7 cellular contexts compared by ENCODE assay signal in genomic region chr11:119029340-119030028, GRCh38. TPM values are rescaled to one million over a fixed set of nuclear protein-coding genes. Genes with fewer than 3 reads are reported as not detected.
DNase-seq lines count a peak whose midpoint lies in the region; ATAC-seq and TF ChIP-seq lines count a peak whose summit lies in the region.

No MANE protein-coding gene starts in this region.

- H4K20me1 ChIP-seq in fibroblast of lung (ENCODE audit: control insufficient read depth, extremely low read depth, insufficient read depth, low read length), result no peaks in the 10 kb centered on the region

- H3K4me1 ChIP-seq in fibroblast of lung (ENCODE audit: control insufficient read depth, extremely low read depth, insufficient read depth, low read length) (no peaks in the 10 kb centered on the region), ovary (ENCODE audit: insufficient read depth) (peaks cover 2% of the 10 kb centered on the region)

- H3K4me3 ChIP-seq in fibroblast of lung (replicated peaks in 1 of 4; ENCODE audit: control extremely low read depth in 1 of 4, insufficient read depth in 1 of 4, low read depth in 3 of 4, low read length in 4 of 4) (peak overlapping the region; percentile 83 to 85 (median 83)), ovary (peak overlapping the region; percentile 53)

- TF ChIP-seq EP300 in ovary (IDR thresholded peaks at IDR 0.05), result no peak

- no peak overlapping the region for H3K9ac ChIP-seq in fibroblast of lung (ENCODE audit: insufficient read depth, low read length)

- no peaks in the 10 kb centered on the region for H3K27me3 Mint-ChIP-seq in activated CD4-positive, alpha-beta T cell treated with anti-CD3 and anti-CD28 coated beads, Interleukin-2, amount 10 ng/mL, durations not matched to agents 7 days and 5 days

- TF ChIP-seq CTCF in fibroblast of lung (conservative IDR thresholded peaks at IDR 0.05 in 1 of 2, IDR thresholded peaks at IDR 0.05 in 1 of 2; ENCODE audit: low read depth in 1 of 2, low read length in 2 of 2) (no peak), ovary (IDR thresholded peaks at IDR 0.05) (no peak)

- no peaks in the 10 kb centered on the region for H3K9me3 Mint-ChIP-seq in activated CD4-positive, alpha-beta T cell treated with anti-CD3 and anti-CD28 coated beads, Interleukin-2, amount 10 ng/mL, durations not matched to agents 7 days and 5 days

- H3K36me3 ChIP-seq in fibroblast of lung (ENCODE audit: control insufficient read depth, insufficient read depth, low read length), result peaks cover 11% of the 10 kb centered on the region
- H3K36me3 ChIP-seq in ovary, result no peaks in the 10 kb centered on the region

- H3K79me2 ChIP-seq in fibroblast of lung (ENCODE audit: control insufficient read depth, insufficient read depth, low read length), result no peaks in the 10 kb centered on the region

- ATAC-seq in GM19023 (IDR thresholded peaks at IDR 0.05; ENCODE audit: unreplicated experiment) (peak; percentile 18), HG03196 (IDR thresholded peaks at IDR 0.05; ENCODE audit: unreplicated experiment) (peak; percentile 0)

- 47 to 58% (median 52%) methylated on average over 10 of the region's 10 CpGs for WGBS in ovary, 3 donors

- POLR2A ChIA-PET in activated CD4-positive, alpha-beta T cell treated with anti-CD3 and anti-CD28 coated beads, Interleukin-2, amount 10 ng/mL, durations not matched to agents 7 days and 5 days (lab: Charles Lee), result no interaction called here

- TF ChIP-seq POLR2A in ovary (IDR thresholded peaks at IDR 0.05), result no peak

- peaks cover 35% of the 10 kb centered on the region for H3K4me1 Mint-ChIP-seq in activated CD4-positive, alpha-beta T cell treated with anti-CD3 and anti-CD28 coated beads, Interleukin-2, amount 10 ng/mL, durations not matched to agents 7 days and 5 days

- intact Hi-C loops in ovary (cut with DNase I), result loop anchor here in 1 of 4 donors (10.0 kb wide), 1 partner anchor 165 kb away; no protein-coding TSS in a partner anchor

- CTCF ChIA-PET in activated CD4-positive, alpha-beta T cell treated with anti-CD3 and anti-CD28 coated beads, Interleukin-2, amount 10 ng/mL, durations not matched to agents 7 days and 5 days (lab: Charles Lee), result interaction anchor here (1.2 to 2.3 kb wide), 7 partner anchors 10 to 308 kb away, joined by 3 to 15 read pairs (median 4); partner anchors contain the start of gene BCL9L

- peak; percentile 16 for DNase-seq in activated CD4-positive, alpha-beta T cell treated with anti-CD3 and anti-CD28 coated beads, Interleukin-2, amount 10 ng/mL, durations not matched to agents 7 days and 5 days
- no peak for DNase-seq in fibroblast of lung (ENCODE audit: low read depth in 2 of 2)
- DNase-seq in ovary, result peak in 2 of 5 donors; percentile 56
- no peak for DNase-seq in NCI-H1048 (lab: John Stamatoyannopoulos, UW)
- no peak for DNase-seq in amniotic stem cell (lab: John Stamatoyannopoulos, UW)

- H3K27me3 ChIP-seq in fibroblast of lung (ENCODE audit: control insufficient read depth, insufficient read depth, low read length) (no peaks in the 10 kb centered on the region), ovary (no peaks in the 10 kb centered on the region)

- no peak overlapping the region for H3K27ac ChIP-seq in fibroblast of lung (ENCODE audit: insufficient read depth, low read length)
- H3K27ac ChIP-seq in ovary, result peak overlapping the region in 1 of 2 donors; percentile 68

- H3K9me3 ChIP-seq in fibroblast of lung (ENCODE audit: control insufficient read depth, insufficient read depth, low read depth, low read length), result no peaks in the 10 kb centered on the region
- H3K9me3 ChIP-seq in ovary, result no peaks in the 10 kb centered on the region

- H3K4me3 Mint-ChIP-seq in activated CD4-positive, alpha-beta T cell treated with anti-CD3 and anti-CD28 coated beads, Interleukin-2, amount 10 ng/mL, durations not matched to agents 7 days and 5 days, result peak overlapping the region; percentile 70

- H3K36me3 Mint-ChIP-seq in activated CD4-positive, alpha-beta T cell treated with anti-CD3 and anti-CD28 coated beads, Interleukin-2, amount 10 ng/mL, durations not matched to agents 7 days and 5 days (ENCODE audit: low read depth), result peaks cover 24% of the 10 kb centered on the region

- no peak overlapping the region for H2AFZ ChIP-seq in fibroblast of lung (ENCODE audit: low read length)

- peak overlapping the region; percentile 97 for H3K4me2 ChIP-seq in fibroblast of lung (ENCODE audit: extremely low read depth, insufficient read depth, low read length)

- H3K27ac Mint-ChIP-seq in activated CD4-positive, alpha-beta T cell treated with anti-CD3 and anti-CD28 coated beads, Interleukin-2, amount 10 ng/mL, durations not matched to agents 7 days and 5 days, result peak overlapping the region; percentile 81

RNA-seq across cellular contexts. Expression of gene SLC37A4, which starts 1.2 kb away (rescaled TPM):
- 10 to 100 TPM; 17.9 to 19.4 TPM for total RNA-seq in activated CD4-positive, alpha-beta T cell treated with anti-CD3 and anti-CD28 coated beads, Interleukin-2, amount 10 ng/mL, durations not matched to agents 7 days and 5 days
- total RNA-seq in fibroblast of lung (10.0 and 10.1 TPM in 2 replicates), ovary (10 to 100 TPM; 11.2 to 38.1 (median 14.8) TPM)
- polyA plus RNA-seq in fibroblast of lung (12.6 and 14.4 TPM in 2 replicates), ovary (10 to 100 TPM; 10.5 to 11.9 TPM)
- 6.9 and 11.2 TPM in 2 replicates for polyA plus RNA-seq in fibroblast of lung (2012)
- 16.5 and 33.4 TPM in 2 replicates for polyA minus RNA-seq in fibroblast of lung (ENCODE audit: low replicate concordance)

RNA-seq across cellular contexts. Expression of gene TRAPPC4, which starts 10.9 kb away (rescaled TPM):
- 10 to 100 TPM; 58.5 to 65.4 TPM for total RNA-seq in activated CD4-positive, alpha-beta T cell treated with anti-CD3 and anti-CD28 coated beads, Interleukin-2, amount 10 ng/mL, durations not matched to agents 7 days and 5 days
- total RNA-seq in fibroblast of lung (60.6 and 74.7 TPM in 2 replicates), ovary (10 to 100 TPM; 34.0 to 59.1 (median 57.5) TPM)
- polyA plus RNA-seq in fibroblast of lung (109 and 207 TPM in 2 replicates), ovary (10 to 100 TPM; 43.8 to 55.1 TPM)
- polyA plus RNA-seq in fibroblast of lung (2012), result 83.0 and 142 TPM in 2 replicates
- 73.0 and 116 TPM in 2 replicates for polyA minus RNA-seq in fibroblast of lung (ENCODE audit: low replicate concordance)

RNA-seq across cellular contexts. Expression of gene RPS25, which starts 11.3 kb away (rescaled TPM):
- 1,000 to 10,000 TPM; 1,054 to 1,196 TPM for total RNA-seq in activated CD4-positive, alpha-beta T cell treated with anti-CD3 and anti-CD28 coated beads, Interleukin-2, amount 10 ng/mL, durations not matched to agents 7 days and 5 days
- total RNA-seq in fibroblast of lung (525 and 1,335 TPM in 2 replicates), ovary (1,000 to 10,000 TPM; 1,999 to 7,045 (median 2,410) TPM)
- polyA plus RNA-seq in fibroblast of lung (2,775 and 2,854 TPM in 2 replicates), ovary (1,000 to 10,000 TPM; 2,845 to 5,915 TPM)
- polyA plus RNA-seq in fibroblast of lung (2012), result 894 and 1,124 TPM in 2 replicates
- 8.4 and 18.4 TPM in 2 replicates for polyA minus RNA-seq in fibroblast of lung (ENCODE audit: low replicate concordance)

RNA-seq across cellular contexts. Expression of gene HYOU1, which starts 27.5 kb away (rescaled TPM):
- 100 to 1,000 TPM; 117 to 119 TPM for total RNA-seq in activated CD4-positive, alpha-beta T cell treated with anti-CD3 and anti-CD28 coated beads, Interleukin-2, amount 10 ng/mL, durations not matched to agents 7 days and 5 days
- total RNA-seq in fibroblast of lung (73.7 and 77.3 TPM in 2 replicates), ovary (100 to 1,000 TPM in 2 of 7 donors, 10 to 100 TPM in 5; 26.5 to 156 (median 69.7) TPM)
- polyA plus RNA-seq in fibroblast of lung (85.6 and 116 TPM in 2 replicates), ovary (10 to 100 TPM; 34.6 to 99.3 TPM)
- 65.1 and 73.4 TPM in 2 replicates for polyA plus RNA-seq in fibroblast of lung (2012)
- polyA minus RNA-seq in fibroblast of lung (ENCODE audit: low replicate concordance), result 242 and 296 TPM in 2 replicates

RNA-seq across cellular contexts. Expression of gene CENATAC, which starts 31.5 kb away (rescaled TPM):
- total RNA-seq in activated CD4-positive, alpha-beta T cell treated with anti-CD3 and anti-CD28 coated beads, Interleukin-2, amount 10 ng/mL, durations not matched to agents 7 days and 5 days, result 10 to 100 TPM; 40.4 to 47.2 TPM
- 15.2 and 21.5 TPM in 2 replicates for total RNA-seq in fibroblast of lung
- polyA plus RNA-seq in fibroblast of lung, result 10.1 and 11.0 TPM in 2 replicates
- polyA plus RNA-seq in fibroblast of lung (2012), result 6.5 and 6.6 TPM in 2 replicates
- polyA minus RNA-seq in fibroblast of lung (ENCODE audit: low replicate concordance), result 0.56 and 4.7 TPM in 2 replicates
- total RNA-seq in ovary, result 10 to 100 TPM; 23.4 to 51.0 (median 27.8) TPM
- polyA plus RNA-seq in ovary, result 10 to 100 TPM; 19.9 to 21.6 TPM
